ENCODE assay signal across 1 cellular context in the genomic region with DNA sequence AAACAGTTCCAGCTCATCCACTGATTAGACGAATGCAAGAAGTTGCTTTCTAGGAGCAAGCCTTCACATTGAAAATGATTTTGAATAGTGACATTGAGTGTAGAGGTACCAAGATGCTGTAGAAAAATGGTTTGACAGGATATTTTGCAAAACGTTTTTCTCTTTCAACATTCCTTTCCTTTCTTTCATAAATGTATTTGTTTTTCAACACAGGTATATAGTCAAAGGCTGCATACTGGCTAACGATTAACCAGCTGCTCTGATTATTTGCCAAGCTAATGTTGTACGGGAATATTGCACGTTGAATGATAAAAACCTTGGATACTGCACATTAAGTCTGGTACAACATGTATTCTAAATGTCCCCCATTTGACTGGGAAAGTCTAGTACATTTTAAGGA.
TF ChIP-seq lines count a peak whose summit lies in the region.

No MANE protein-coding gene starts in this region.

TF ChIP-seq in HepG2, 621 proteins besides CTCF, POLR2A, EP300 and RAD21 (continued from another document and continues in another):
- TF ChIP-seq, protein P1, sequence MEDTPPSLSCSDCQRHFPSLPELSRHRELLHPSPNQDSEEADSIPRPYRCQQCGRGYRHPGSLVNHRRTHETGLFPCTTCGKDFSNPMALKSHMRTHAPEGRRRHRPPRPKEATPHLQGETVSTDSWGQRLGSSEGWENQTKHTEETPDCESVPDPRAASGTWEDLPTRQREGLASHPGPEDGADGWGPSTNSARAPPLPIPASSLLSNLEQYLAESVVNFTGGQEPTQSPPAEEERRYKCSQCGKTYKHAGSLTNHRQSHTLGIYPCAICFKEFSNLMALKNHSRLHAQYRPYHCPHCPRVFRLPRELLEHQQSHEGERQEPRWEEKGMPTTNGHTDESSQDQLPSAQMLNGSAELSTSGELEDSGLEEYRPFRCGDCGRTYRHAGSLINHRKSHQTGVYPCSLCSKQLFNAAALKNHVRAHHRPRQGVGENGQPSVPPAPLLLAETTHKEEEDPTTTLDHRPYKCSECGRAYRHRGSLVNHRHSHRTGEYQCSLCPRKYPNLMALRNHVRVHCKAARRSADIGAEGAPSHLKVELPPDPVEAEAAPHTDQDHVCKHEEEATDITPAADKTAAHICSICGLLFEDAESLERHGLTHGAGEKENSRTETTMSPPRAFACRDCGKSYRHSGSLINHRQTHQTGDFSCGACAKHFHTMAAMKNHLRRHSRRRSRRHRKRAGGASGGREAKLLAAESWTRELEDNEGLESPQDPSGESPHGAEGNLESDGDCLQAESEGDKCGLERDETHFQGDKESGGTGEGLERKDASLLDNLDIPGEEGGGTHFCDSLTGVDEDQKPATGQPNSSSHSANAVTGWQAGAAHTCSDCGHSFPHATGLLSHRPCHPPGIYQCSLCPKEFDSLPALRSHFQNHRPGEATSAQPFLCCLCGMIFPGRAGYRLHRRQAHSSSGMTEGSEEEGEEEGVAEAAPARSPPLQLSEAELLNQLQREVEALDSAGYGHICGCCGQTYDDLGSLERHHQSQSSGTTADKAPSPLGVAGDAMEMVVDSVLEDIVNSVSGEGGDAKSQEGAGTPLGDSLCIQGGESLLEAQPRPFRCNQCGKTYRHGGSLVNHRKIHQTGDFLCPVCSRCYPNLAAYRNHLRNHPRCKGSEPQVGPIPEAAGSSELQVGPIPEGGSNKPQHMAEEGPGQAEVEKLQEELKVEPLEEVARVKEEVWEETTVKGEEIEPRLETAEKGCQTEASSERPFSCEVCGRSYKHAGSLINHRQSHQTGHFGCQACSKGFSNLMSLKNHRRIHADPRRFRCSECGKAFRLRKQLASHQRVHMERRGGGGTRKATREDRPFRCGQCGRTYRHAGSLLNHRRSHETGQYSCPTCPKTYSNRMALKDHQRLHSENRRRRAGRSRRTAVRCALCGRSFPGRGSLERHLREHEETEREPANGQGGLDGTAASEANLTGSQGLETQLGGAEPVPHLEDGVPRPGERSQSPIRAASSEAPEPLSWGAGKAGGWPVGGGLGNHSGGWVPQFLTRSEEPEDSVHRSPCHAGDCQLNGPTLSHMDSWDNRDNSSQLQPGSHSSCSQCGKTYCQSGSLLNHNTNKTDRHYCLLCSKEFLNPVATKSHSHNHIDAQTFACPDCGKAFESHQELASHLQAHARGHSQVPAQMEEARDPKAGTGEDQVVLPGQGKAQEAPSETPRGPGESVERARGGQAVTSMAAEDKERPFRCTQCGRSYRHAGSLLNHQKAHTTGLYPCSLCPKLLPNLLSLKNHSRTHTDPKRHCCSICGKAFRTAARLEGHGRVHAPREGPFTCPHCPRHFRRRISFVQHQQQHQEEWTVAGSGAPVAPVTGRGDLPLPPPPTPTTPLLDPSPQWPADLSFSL (CRISPR knock-in tag; IDR thresholded peaks at IDR 0.05) = no peak
- no peak for TF ChIP-seq YEATS4 (CRISPR knock-in tag; IDR thresholded peaks at IDR 0.05; ENCODE audit: borderline replicate concordance)
- no peak for TF ChIP-seq ZNF224 (CRISPR knock-in tag; IDR thresholded peaks at IDR 0.05)
- TF ChIP-seq, protein P2, sequence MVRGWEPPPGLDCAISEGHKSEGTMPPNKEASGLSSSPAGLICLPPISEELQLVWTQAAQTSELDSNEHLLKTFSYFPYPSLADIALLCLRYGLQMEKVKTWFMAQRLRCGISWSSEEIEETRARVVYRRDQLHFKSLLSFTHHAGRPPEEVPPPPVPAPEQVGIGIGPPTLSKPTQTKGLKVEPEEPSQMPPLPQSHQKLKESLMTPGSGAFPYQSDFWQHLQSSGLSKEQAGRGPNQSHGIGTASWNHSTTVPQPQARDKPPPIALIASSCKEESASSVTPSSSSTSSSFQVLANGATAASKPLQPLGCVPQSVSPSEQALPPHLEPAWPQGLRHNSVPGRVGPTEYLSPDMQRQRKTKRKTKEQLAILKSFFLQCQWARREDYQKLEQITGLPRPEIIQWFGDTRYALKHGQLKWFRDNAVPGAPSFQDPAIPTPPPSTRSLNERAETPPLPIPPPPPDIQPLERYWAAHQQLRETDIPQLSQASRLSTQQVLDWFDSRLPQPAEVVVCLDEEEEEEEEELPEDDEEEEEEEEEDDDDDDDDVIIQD (CRISPR knock-in tag; IDR thresholded peaks at IDR 0.05; ENCODE audit: low read depth) = peak; percentile 76
- no peak for TF ChIP-seq MTERF4 (CRISPR knock-in tag; IDR thresholded peaks at IDR 0.05)
- no peak for TF ChIP-seq SRF (IDR thresholded peaks at IDR 0.05; ENCODE audit: low read depth, low read length)
- TF ChIP-seq ONECUT2 (CRISPR knock-in tag; IDR thresholded peaks at IDR 0.05) = no peak
- TF ChIP-seq, protein P3, sequence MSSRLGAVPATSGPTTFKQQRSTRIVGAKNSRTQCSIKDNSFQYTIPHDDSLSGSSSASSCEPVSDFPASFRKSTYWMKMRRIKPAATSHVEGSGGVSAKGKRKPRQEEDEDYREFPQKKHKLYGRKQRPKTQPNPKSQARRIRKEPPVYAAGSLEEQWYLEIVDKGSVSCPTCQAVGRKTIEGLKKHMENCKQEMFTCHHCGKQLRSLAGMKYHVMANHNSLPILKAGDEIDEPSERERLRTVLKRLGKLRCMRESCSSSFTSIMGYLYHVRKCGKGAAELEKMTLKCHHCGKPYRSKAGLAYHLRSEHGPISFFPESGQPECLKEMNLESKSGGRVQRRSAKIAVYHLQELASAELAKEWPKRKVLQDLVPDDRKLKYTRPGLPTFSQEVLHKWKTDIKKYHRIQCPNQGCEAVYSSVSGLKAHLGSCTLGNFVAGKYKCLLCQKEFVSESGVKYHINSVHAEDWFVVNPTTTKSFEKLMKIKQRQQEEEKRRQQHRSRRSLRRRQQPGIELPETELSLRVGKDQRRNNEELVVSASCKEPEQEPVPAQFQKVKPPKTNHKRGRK (CRISPR knock-in tag; IDR thresholded peaks at IDR 0.05) = no peak
- TF ChIP-seq, protein P4, sequence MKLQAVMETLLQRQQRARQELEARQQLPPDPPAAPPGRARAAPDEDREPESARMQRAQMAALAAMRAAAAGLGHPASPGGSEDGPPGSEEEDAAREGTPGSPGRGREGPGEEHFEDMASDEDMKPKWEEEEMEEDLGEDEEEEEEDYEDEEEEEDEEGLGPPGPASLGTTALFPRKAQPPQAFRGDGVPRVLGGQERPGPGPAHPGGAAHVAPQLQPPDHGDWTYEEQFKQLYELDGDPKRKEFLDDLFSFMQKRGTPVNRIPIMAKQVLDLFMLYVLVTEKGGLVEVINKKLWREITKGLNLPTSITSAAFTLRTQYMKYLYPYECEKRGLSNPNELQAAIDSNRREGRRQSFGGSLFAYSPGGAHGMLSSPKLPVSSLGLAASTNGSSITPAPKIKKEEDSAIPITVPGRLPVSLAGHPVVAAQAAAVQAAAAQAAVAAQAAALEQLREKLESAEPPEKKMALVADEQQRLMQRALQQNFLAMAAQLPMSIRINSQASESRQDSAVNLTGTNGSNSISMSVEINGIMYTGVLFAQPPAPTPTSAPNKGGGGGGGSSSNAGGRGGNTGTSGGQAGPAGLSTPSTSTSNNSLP (IDR thresholded peaks at IDR 0.05; ENCODE audit: low read depth, low read length) = peak; percentile 56; the same call in 1 of the 2 replicates
- TF ChIP-seq, protein P5, sequence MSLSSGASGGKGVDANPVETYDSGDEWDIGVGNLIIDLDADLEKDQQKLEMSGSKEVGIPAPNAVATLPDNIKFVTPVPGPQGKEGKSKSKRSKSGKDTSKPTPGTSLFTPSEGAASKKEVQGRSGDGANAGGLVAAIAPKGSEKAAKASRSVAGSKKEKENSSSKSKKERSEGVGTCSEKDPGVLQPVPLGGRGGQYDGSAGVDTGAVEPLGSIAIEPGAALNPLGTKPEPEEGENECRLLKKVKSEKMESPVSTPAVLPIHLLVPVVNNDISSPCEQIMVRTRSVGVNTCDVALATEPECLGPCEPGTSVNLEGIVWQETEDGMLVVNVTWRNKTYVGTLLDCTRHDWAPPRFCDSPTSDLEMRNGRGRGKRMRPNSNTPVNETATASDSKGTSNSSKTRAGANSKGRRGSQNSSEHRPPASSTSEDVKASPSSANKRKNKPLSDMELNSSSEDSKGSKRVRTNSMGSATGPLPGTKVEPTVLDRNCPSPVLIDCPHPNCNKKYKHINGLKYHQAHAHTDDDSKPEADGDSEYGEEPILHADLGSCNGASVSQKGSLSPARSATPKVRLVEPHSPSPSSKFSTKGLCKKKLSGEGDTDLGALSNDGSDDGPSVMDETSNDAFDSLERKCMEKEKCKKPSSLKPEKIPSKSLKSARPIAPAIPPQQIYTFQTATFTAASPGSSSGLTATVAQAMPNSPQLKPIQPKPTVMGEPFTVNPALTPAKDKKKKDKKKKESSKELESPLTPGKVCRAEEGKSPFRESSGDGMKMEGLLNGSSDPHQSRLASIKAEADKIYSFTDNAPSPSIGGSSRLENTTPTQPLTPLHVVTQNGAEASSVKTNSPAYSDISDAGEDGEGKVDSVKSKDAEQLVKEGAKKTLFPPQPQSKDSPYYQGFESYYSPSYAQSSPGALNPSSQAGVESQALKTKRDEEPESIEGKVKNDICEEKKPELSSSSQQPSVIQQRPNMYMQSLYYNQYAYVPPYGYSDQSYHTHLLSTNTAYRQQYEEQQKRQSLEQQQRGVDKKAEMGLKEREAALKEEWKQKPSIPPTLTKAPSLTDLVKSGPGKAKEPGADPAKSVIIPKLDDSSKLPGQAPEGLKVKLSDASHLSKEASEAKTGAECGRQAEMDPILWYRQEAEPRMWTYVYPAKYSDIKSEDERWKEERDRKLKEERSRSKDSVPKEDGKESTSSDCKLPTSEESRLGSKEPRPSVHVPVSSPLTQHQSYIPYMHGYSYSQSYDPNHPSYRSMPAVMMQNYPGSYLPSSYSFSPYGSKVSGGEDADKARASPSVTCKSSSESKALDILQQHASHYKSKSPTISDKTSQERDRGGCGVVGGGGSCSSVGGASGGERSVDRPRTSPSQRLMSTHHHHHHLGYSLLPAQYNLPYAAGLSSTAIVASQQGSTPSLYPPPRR (CRISPR knock-in tag; IDR thresholded peaks at IDR 0.05; ENCODE audit: borderline replicate concordance) = no peak
- 0 out of 2 replicates have a peak, but pooled peaks have one; percentile 32 for TF ChIP-seq ZNF644 (CRISPR knock-in tag; IDR thresholded peaks at IDR 0.05; ENCODE audit: low read depth)
- TF ChIP-seq NFIC (IDR thresholded peaks at IDR 0.05; ENCODE audit: low read length) = peak; percentile 42; the same call in 1 of the 2 replicates
- no peak for TF ChIP-seq LRRFIP1 (CRISPR knock-in tag; conservative IDR thresholded peaks at IDR 0.05)
- TF ChIP-seq SP140L (CRISPR knock-in tag; IDR thresholded peaks at IDR 0.05; ENCODE audit: borderline replicate concordance) = no peak
- no peak for TF ChIP-seq PITX1 (CRISPR knock-in tag; IDR thresholded peaks at IDR 0.05)
- TF ChIP-seq, protein P6, sequence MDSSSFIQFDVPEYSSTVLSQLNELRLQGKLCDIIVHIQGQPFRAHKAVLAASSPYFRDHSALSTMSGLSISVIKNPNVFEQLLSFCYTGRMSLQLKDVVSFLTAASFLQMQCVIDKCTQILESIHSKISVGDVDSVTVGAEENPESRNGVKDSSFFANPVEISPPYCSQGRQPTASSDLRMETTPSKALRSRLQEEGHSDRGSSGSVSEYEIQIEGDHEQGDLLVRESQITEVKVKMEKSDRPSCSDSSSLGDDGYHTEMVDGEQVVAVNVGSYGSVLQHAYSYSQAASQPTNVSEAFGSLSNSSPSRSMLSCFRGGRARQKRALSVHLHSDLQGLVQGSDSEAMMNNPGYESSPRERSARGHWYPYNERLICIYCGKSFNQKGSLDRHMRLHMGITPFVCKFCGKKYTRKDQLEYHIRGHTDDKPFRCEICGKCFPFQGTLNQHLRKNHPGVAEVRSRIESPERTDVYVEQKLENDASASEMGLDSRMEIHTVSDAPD (CRISPR knock-in tag; IDR thresholded peaks at IDR 0.05) = no peak
